14 cellular contexts compared by ENCODE assay signal in genomic region chr10:61063035-61063434, GRCh38.
DNase-seq lines count a peak whose midpoint lies in the region; TF ChIP-seq lines count a peak whose summit lies in the region.
"Had no signal": no experiment of that assay in that cellular context is flagged by ENCODE, and none has a peak within 500 bp of the region (broad histone marks: within the 10 kb centered on the region; RNA-seq: fewer than 3 reads in every experiment).

No MANE protein-coding gene starts in this region.

- DNase-seq in DMS53 (lab: John Stamatoyannopoulos, UW) (peak; percentile 54), fibroblast of peridontal ligament (ENCODE audit: extremely low read depth) (peak; percentile 31), occipital lobe (lab: John Stamatoyannopoulos, UW) (peak; percentile 8), NOMO-1 treated with dmso at 0.1 percent for 144 hours (lab: John Stamatoyannopoulos, UW; ENCODE audit: unreplicated experiment) (no peak), RPMI8226 (no peak)
- DNase-seq in activated effector memory CD4-positive, alpha-beta T cell treated with Interleukin-2 at 50 U/mL for 16 hours = no peak
- DNase-seq in activated T-cell treated with anti-CD3 and anti-CD28 coated beads, Interleukin-2, amount 50 U/mL, for 48 hours = no peak
- DNase-seq: activated CD4-positive, alpha-beta memory T cell treated with anti-CD3 and anti-CD28 coated beads for 36 hours; naive B cell; NCI-H1436; NCI-H345 had no signal

- H3K27ac ChIP-seq in VCaP = peak overlapping the region; percentile 62
- H3K27ac ChIP-seq: BLaER1, epithelial cell of prostate had no signal

- no peak for TF ChIP-seq CTCF in VCaP (conservative IDR thresholded peaks at IDR 0.05)

Comparison
In these comparisons a context has a peak if more than half of its experiments do, and no peak if none do; other contexts are left out.
1. DNase-seq: peak in DMS53 (single experiment), fibroblast of peridontal ligament (single experiment) and occipital lobe (single experiment); none in NOMO-1 treated with dmso at 0.1 percent for 144 hours (single experiment), activated effector memory CD4-positive, alpha-beta T cell treated with Interleukin-2 at 50 U/mL for 16 hours (single experiment), activated T-cell treated with anti-CD3 and anti-CD28 coated beads, Interleukin-2, amount 50 U/mL, for 48 hours (0 of 2) and RPMI8226 (single experiment).